Comparison of ENCODE assay signal across 8 cellular contexts in genomic region chr5:174793684-174794328, GRCh38.
DNase-seq lines count a peak whose midpoint lies in the region; ATAC-seq and TF ChIP-seq lines count a peak whose summit lies in the region.

No MANE protein-coding gene starts in this region.

- H3K27me3 ChIP-seq in dorsolateral prefrontal cortex (peaks cover 0 to 29% (median 4%) of the 10 kb centered on the region in 45 donors), lung (ENCODE audit: control insufficient read depth, insufficient read depth) (peaks cover 3% of the 10 kb centered on the region)

- no peaks in the 10 kb centered on the region for H3K36me3 ChIP-seq in lung (ENCODE audit: control insufficient read depth in 2 of 2, insufficient read depth in 2 of 2, low read length in 2 of 2)

- peak; percentile 47 for ATAC-seq in lung (ENCODE audit: insufficient read depth, low FRiP score)
- no peak for ATAC-seq in GM19455 (IDR thresholded peaks at IDR 0.05; ENCODE audit: unreplicated experiment)

- DNase-seq in EL (peak; percentile 51), GOT3 (lab: John Stamatoyannopoulos, UW) (peak; percentile 42), NCI-H1930 (lab: John Stamatoyannopoulos, UW) (peak; percentile 7 to 11), dorsolateral prefrontal cortex (peak; percentile 22 to 85 (median 61)), lung (ENCODE audit: low spot score) (peak; percentile 47)
- DNase-seq in activated CD4-positive, alpha-beta T cell treated with anti-CD3 and anti-CD28 coated beads, Interleukin-2, amount 50 U/mL, for 24 hours (ENCODE audit: low read depth in 1 of 2, low spot score in 1 of 2) = peak; percentile 13 to 23
- peak; percentile 8 for DNase-seq in stimulated activated CD8-positive, alpha-beta memory T cell treated with anti-CD3 and anti-CD28 coated beads, Interleukin-12 subunit alpha, Interleukin-12 subunit beta, amount 100 ng/mL, for 24 hours (ENCODE audit: extremely low read depth)

- no peaks in the 10 kb centered on the region for H3K9me3 ChIP-seq in lung (ENCODE audit: control insufficient read depth in 2 of 2, insufficient read depth in 1 of 2, low read length in 1 of 2)

- peak; percentile 48 to 96 (median 85) for TF ChIP-seq CTCF in dorsolateral prefrontal cortex (IDR thresholded peaks at IDR 0.05 in 54 of 56, conservative IDR thresholded peaks at IDR 0.05 in 2 of 56; ENCODE audit: low read depth in 1 of 56, partially characterized antibody in 56 of 56)
- peak; percentile 41 for TF ChIP-seq CTCF in lung (IDR thresholded peaks at IDR 0.05; ENCODE audit: control extremely low read depth, extremely low read depth)

- 2% methylated on average over 31 of the region's 31 CpGs for WGBS in lung, 2 donors

- no peaks in the 10 kb centered on the region for H3K4me1 ChIP-seq in lung (ENCODE audit: control insufficient read depth in 2 of 2, insufficient read depth in 2 of 2, low read length in 2 of 2)

- H3K4me3 ChIP-seq in dorsolateral prefrontal cortex (peak overlapping the region in 21 of 59 donors; percentile 5 to 54 (median 18)), lung (no peak overlapping the region)

- H3K27ac ChIP-seq in dorsolateral prefrontal cortex (no peak overlapping the region), lung (ENCODE audit: low read depth in 1 of 2, low read length in 1 of 2) (no peak overlapping the region)

- intact Hi-C loops in dorsolateral prefrontal cortex (cut with DNase I) = loop anchor here (1.0 to 2.0 kb wide), 2 partner anchors 375 kb away; no protein-coding TSS in a partner anchor

Comparison
In these comparisons a context has a peak if more than half of its experiments do, and no peak if none do; other contexts are left out.
1. DNase-seq: peak in every context shown above with its lines; median percentile 61 in dorsolateral prefrontal cortex; 51 in EL; 47 in lung; 42 in GOT3; 18 in activated CD4-positive, alpha-beta T cell treated with anti-CD3 and anti-CD28 coated beads, Interleukin-2, amount 50 U/mL, for 24 hours; 9 in NCI-H1930; 8 in stimulated activated CD8-positive, alpha-beta memory T cell treated with anti-CD3 and anti-CD28 coated beads, Interleukin-12 subunit alpha, Interleukin-12 subunit beta, amount 100 ng/mL, for 24 hours.